ENCODE assay signal across 11 cellular contexts in the genomic region with DNA sequence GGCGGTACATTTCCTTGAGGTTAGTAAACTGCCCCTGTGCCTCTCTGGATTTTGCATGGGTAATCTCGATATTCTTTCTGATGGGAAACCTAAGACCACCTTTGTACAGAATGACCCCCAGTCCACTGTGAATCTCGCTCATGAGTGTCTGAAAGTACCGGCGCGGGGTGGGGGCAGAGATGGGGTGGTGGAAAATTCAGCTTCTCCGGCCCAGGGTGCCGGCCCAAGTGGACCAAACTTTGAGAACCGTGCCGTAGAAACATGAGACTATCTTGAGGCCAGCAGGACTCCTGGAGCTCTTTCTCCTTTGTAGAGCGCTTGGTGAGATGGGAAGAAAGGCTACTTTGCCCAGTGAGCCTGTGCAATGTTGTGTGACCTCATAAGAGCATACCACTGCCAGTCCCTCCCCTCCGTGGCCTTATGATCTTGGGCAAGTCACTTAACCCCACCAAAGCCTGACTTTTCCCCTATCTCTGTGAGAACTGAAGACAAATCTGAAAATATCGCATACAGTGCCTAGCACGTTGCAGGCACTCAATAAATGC. TPM values are rescaled to one million over a fixed set of nuclear protein-coding genes. Genes with fewer than 3 reads are reported as not detected.
DNase-seq lines count a peak whose midpoint lies in the region; ATAC-seq and TF ChIP-seq lines count a peak whose summit lies in the region.
"Had no signal": no experiment of that assay in that cellular context is flagged by ENCODE, and none has a peak within 500 bp of the region (broad histone marks: within the 10 kb centered on the region; RNA-seq: fewer than 3 reads in every experiment).

No MANE protein-coding gene starts in this region.

- H3K36me3 ChIP-seq in psoas muscle (ENCODE audit: insufficient read depth in 1 of 2, low read depth in 1 of 2) = no peaks in the 10 kb centered on the region

- ATAC-seq in left ventricle myocardium superior (peak; percentile 24), psoas muscle (peak in 3 of 4 donors; percentile 36 to 45 (median 37))
- ATAC-seq: CD8-positive, alpha-beta T cell had no signal

- H3K27ac ChIP-seq in psoas muscle = no peak overlapping the region

- no peak for TF ChIP-seq CTCF in CD14-positive monocyte (IDR thresholded peaks at IDR 0.05)
- TF ChIP-seq CTCF in astrocyte of the spinal cord (IDR thresholded peaks at IDR 0.05; ENCODE audit: low read depth, low read length) = no peak
- no peak for TF ChIP-seq CTCF in psoas muscle (IDR thresholded peaks at IDR 0.05)
- TF ChIP-seq CTCF in GM13977 (IDR thresholded peaks at IDR 0.05; ENCODE audit: extremely low read depth, insufficient read depth, missing control alignments) = no peak

- H3K9me3 ChIP-seq in psoas muscle = no peaks in the 10 kb centered on the region
- H3K9me3 ChIP-seq: body of pancreas had no signal

- H3K9me3 Mint-ChIP-seq in CD14-positive monocyte = peaks cover 6 to 17% (median 11%) of the 10 kb centered on the region in 7 donors

- no peaks in the 10 kb centered on the region for H3K4me1 ChIP-seq in psoas muscle

- no peak for DNase-seq in CD14-positive monocyte (ENCODE audit: low spot score)
- no peak for DNase-seq in astrocyte of the spinal cord (ENCODE audit: low read depth, low spot score)
- DNase-seq in left ventricle myocardium superior = no peak
- DNase-seq in psoas muscle = no peak
- no peak for DNase-seq in GM13977 (ENCODE audit: low spot score)
- no peak for DNase-seq in AG08395 (ENCODE audit: low spot score)
- DNase-seq in NCI-H748 treated with DMSO at 0.1 percent for 48 hours (lab: John Stamatoyannopoulos, UW) = no peak
- DNase-seq in iPS-NIHi11 (ENCODE audit: low spot score) = no peak
- DNase-seq: activated CD4-positive, alpha-beta T cell treated with anti-CD3 and anti-CD28 coated beads for 4 hours; CD8-positive, alpha-beta T cell had no signal

- peak overlapping the region in 1 of 7 donors; percentile 4 for H3K27ac Mint-ChIP-seq in CD14-positive monocyte
- H3K27ac Mint-ChIP-seq: CD8-positive, alpha-beta T cell had no signal

- peaks cover 11% of the 10 kb centered on the region for H3K4me1 Mint-ChIP-seq in CD14-positive monocyte

- in situ Hi-C loops in astrocyte of the spinal cord (cut with HindIII; ENCODE audit: low sequenced_read_pairs) = no loop called here
- in situ Hi-C loops in GM13977 (cut with MboI; ENCODE audit: low pct_unique_long_range_greater_than_20kb, low sequenced_read_pairs, unreplicated experiment) = no loop called here

- H3K27me3 ChIP-seq in psoas muscle (ENCODE audit: insufficient read depth in 3 of 3, low read length in 2 of 3) = peaks cover 0 to 30% (median 10%) of the 10 kb centered on the region in 3 donors
- H3K27me3 ChIP-seq: body of pancreas had no signal

- peak overlapping the region; percentile 48 for H3K4me3 ChIP-seq in astrocyte of the spinal cord (ENCODE audit: low read depth, low read length)
- peak overlapping the region; percentile 58 for H3K4me3 ChIP-seq in psoas muscle

- no peaks in the 10 kb centered on the region for H3K36me3 Mint-ChIP-seq in CD14-positive monocyte
- H3K36me3 Mint-ChIP-seq: CD8-positive, alpha-beta T cell had no signal

- H3K27me3 Mint-ChIP-seq in CD14-positive monocyte (ENCODE audit: low read depth in 3 of 3) = peaks cover 10 to 25% (median 25%) of the 10 kb centered on the region in 3 donors

- peak overlapping the region; percentile 48 to 69 for H3K4me3 Mint-ChIP-seq in CD14-positive monocyte
- H3K4me3 Mint-ChIP-seq: CD8-positive, alpha-beta T cell had no signal

- WGBS in psoas muscle, 3 donors = 41 to 62% (median 44%) methylated on average over 14 of the region's 14 CpGs

- intact Hi-C loops in CD14-positive monocyte (cut with micrococcal nuclease) = no loop called here
- intact Hi-C loops in left ventricle myocardium superior (cut with micrococcal nuclease) = no loop called here
- intact Hi-C loops in psoas muscle (cut with DNase I) = no loop called here

RNA-seq across cellular contexts. Expression of a gene that starts 40.3 kb away (rescaled TPM):
- polyA plus RNA-seq in CD14-positive monocyte = under 1 TPM in 1 of 2 donors, not detected in 1; 0.44 TPM
- 0.25 TPM for total RNA-seq in left ventricle myocardium superior
- total RNA-seq in psoas muscle = under 1 TPM in 2 of 4 donors, not detected in 2; 0.25 to 0.34 TPM
- polyA plus RNA-seq in psoas muscle = under 1 TPM; 0.14 to 0.27 (median 0.17) TPM
- total RNA-seq: CD8-positive, alpha-beta T cell had no signal
